In the genomic region with DNA sequence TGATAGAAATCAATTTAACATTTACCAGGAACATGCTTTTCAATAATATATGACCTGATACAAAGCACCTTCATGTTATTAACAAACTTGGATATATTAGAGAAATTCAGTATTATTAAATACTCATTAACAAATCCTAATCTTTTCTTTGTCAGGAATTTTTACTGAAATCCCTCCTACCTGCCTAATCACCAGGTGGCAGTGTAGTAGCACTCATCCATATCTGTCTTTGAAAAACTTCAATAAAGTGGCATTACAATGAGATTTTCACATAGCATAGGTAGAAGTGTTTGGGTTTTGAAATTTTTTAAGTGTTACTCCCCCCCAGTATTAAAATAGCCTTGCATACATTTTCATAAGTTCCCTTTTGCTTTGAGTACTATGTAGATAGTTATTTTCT, we compare ENCODE assay signal across 9 cellular contexts.
A peak's percentile ranks its signal among the peaks of the same experiment; 100 is the strongest.
DNase-seq lines count a peak whose midpoint lies in the region; ATAC-seq and TF ChIP-seq lines count a peak whose summit lies in the region.
"Had no signal": no experiment of that assay in that cellular context is flagged by ENCODE, and none has a peak within 500 bp of the region (broad histone marks: within the 10 kb centered on the region; RNA-seq: fewer than 3 reads in every experiment).

No MANE protein-coding gene starts in this region.

- H3K36me3 ChIP-seq in DOHH2 (ENCODE audit: control insufficient read depth, low read length) (no peaks in the 10 kb centered on the region), liver (ENCODE audit: control insufficient read depth in 4 of 4, insufficient read depth in 3 of 4, low read depth in 1 of 4, low read length in 3 of 4) (no peaks in the 10 kb centered on the region)

- in situ Hi-C loops in astrocyte of the cerebellum (cut with HindIII; ENCODE audit: low sequenced_read_pairs) = no loop called here

- no peaks in the 10 kb centered on the region for H3F3A ChIP-seq in DOHH2 (ENCODE audit: control insufficient read depth, insufficient read depth)

- H3K27ac ChIP-seq in DOHH2 (ENCODE audit: low read depth, low read length) (no peak overlapping the region), liver (ENCODE audit: low read depth in 1 of 2, low read length in 2 of 2) (no peak overlapping the region)

- no peaks in the 10 kb centered on the region for H3K27me3 ChIP-seq in DOHH2 (ENCODE audit: control insufficient read depth, low read length)
- no peaks in the 10 kb centered on the region for H3K27me3 ChIP-seq in liver (ENCODE audit: control insufficient read depth in 4 of 4, insufficient read depth in 4 of 4, low read length in 3 of 4)

- H3K4me3 ChIP-seq in DOHH2 (ENCODE audit: low read length) (no peak overlapping the region), LNCaP clone FGC (ENCODE audit: low read depth, low read length) (no peak overlapping the region), astrocyte of the cerebellum (ENCODE audit: low read depth, low read length) (no peak overlapping the region), liver (ENCODE audit: low read depth in 1 of 3, low read length in 3 of 3) (no peak overlapping the region)

- no peaks in the 10 kb centered on the region for H3K79me2 ChIP-seq in DOHH2 (ENCODE audit: control insufficient read depth, low read length)

- peak; percentile 79 to 81 for TF ChIP-seq RAD21 in liver (IDR thresholded peaks at IDR 0.05)

- H3K4me2 ChIP-seq in DOHH2 (ENCODE audit: low read length) = no peak overlapping the region

- DNase-seq in LNCaP clone FGC (ENCODE audit: low read depth) (peak; percentile 8), astrocyte of the cerebellum (ENCODE audit: low read depth) (peak; percentile 8), OCI-M2 (lab: John Stamatoyannopoulos, UW; ENCODE audit: unreplicated experiment) (no peak)
- DNase-seq: activated naive CD4-positive, alpha-beta T cell treated with anti-CD3 and anti-CD28 coated beads, Interleukin-2, amount 50 U/mL, for 16 hours had no signal

- no peak overlapping the region for H3K9ac ChIP-seq in liver (ENCODE audit: low read depth in 1 of 2, low read length in 2 of 2)

- peak; percentile 47 for TF ChIP-seq CTCF in DOHH2 (IDR thresholded peaks at IDR 0.05; ENCODE audit: low read depth, low read length, poor library complexity, severe bottlenecking)
- TF ChIP-seq CTCF in LNCaP clone FGC (IDR thresholded peaks at IDR 0.05; ENCODE audit: control insufficient read depth, extremely low read depth, insufficient read depth) = peak; percentile 69
- peak; percentile 55 for TF ChIP-seq CTCF in astrocyte of the cerebellum (IDR thresholded peaks at IDR 0.05; ENCODE audit: low read depth, low read length, missing control alignments)
- TF ChIP-seq CTCF in liver (IDR thresholded peaks at IDR 0.05; ENCODE audit: low read depth, low read length, missing input control) = peak; percentile 43

- H3K9me2 ChIP-seq in DOHH2 (replicated peaks; ENCODE audit: control insufficient read depth, low read length) = no peaks in the 10 kb centered on the region

- no peaks in the 10 kb centered on the region for H3K9me3 ChIP-seq in DOHH2 (ENCODE audit: control insufficient read depth, insufficient read depth, low read length)
- H3K9me3 ChIP-seq in liver (ENCODE audit: control insufficient read depth in 4 of 4, low read length in 3 of 4) = no peaks in the 10 kb centered on the region

- no peaks in the 10 kb centered on the region for H4K20me1 ChIP-seq in DOHH2 (ENCODE audit: control insufficient read depth, insufficient read depth, low read depth, low read length)

- ATAC-seq in HG02884 (IDR thresholded peaks at IDR 0.05; ENCODE audit: unreplicated experiment) = no peak
- no peak for ATAC-seq in HG02678 (IDR thresholded peaks at IDR 0.05; ENCODE audit: unreplicated experiment)
- ATAC-seq in GM21529 (IDR thresholded peaks at IDR 0.05; ENCODE audit: unreplicated experiment) = no peak

- H3K4me1 ChIP-seq in DOHH2 (ENCODE audit: control insufficient read depth, low read length) (no peaks in the 10 kb centered on the region), liver (ENCODE audit: control insufficient read depth in 4 of 4, insufficient read depth in 4 of 4, low read length in 3 of 4) (no peaks in the 10 kb centered on the region)

TF ChIP-seq in liver, 16 proteins besides CTCF, POLR2A, EP300 and RAD21:
- no peak for TF ChIP-seq JUND (IDR thresholded peaks at IDR 0.05)
- TF ChIP-seq, protein P1, sequence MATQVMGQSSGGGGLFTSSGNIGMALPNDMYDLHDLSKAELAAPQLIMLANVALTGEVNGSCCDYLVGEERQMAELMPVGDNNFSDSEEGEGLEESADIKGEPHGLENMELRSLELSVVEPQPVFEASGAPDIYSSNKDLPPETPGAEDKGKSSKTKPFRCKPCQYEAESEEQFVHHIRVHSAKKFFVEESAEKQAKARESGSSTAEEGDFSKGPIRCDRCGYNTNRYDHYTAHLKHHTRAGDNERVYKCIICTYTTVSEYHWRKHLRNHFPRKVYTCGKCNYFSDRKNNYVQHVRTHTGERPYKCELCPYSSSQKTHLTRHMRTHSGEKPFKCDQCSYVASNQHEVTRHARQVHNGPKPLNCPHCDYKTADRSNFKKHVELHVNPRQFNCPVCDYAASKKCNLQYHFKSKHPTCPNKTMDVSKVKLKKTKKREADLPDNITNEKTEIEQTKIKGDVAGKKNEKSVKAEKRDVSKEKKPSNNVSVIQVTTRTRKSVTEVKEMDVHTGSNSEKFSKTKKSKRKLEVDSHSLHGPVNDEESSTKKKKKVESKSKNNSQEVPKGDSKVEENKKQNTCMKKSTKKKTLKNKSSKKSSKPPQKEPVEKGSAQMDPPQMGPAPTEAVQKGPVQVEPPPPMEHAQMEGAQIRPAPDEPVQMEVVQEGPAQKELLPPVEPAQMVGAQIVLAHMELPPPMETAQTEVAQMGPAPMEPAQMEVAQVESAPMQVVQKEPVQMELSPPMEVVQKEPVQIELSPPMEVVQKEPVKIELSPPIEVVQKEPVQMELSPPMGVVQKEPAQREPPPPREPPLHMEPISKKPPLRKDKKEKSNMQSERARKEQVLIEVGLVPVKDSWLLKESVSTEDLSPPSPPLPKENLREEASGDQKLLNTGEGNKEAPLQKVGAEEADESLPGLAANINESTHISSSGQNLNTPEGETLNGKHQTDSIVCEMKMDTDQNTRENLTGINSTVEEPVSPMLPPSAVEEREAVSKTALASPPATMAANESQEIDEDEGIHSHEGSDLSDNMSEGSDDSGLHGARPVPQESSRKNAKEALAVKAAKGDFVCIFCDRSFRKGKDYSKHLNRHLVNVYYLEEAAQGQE (IDR thresholded peaks at IDR 0.05) = no peak
- TF ChIP-seq EGR1 (IDR thresholded peaks at IDR 0.05; ENCODE audit: low read depth in 2 of 2) = no peak
